In the genomic region with DNA sequence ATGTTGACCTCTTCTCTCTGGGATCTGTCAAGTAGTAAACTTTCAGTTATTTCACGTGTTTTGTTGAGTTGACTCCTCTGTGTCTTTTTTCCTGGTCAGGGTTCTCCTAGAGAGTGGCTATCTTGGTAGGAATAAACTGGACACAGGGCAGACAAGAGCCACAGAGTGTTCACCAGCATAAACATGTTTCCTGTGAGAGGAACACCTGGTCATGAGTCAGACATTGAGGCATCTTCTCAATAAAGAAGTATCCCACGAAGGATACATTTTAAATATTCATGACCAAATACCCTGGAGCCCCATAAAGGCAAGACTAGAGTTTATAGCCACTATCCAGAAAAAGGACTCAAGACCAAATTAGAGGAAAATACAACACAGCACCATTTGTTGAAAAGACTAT, we compare ENCODE assay signal across 30 cellular contexts.
DNase-seq lines count a peak whose midpoint lies in the region; ATAC-seq and TF ChIP-seq lines count a peak whose summit lies in the region.
"Had no signal": no experiment of that assay in that cellular context is flagged by ENCODE, and none has a peak within 500 bp of the region (broad histone marks: within the 10 kb centered on the region; RNA-seq: fewer than 3 reads in every experiment).

No MANE protein-coding gene starts in this region.

- H3K27me3 ChIP-seq in foreskin keratinocyte (no peaks in the 10 kb centered on the region), ascending aorta (no peaks in the 10 kb centered on the region)
- H3K27me3 ChIP-seq: BE2C; BLaER1; BLaER1 treated with 17β-estradiol and CSF1 and Interleukin-3, amounts not matched to agents 10 nM and 100 nM had no signal

- peak; percentile 3 for DNase-seq in HT1080 (ENCODE audit: low read depth)
- DNase-seq in LHCN-M2 (ENCODE audit: low read depth), result peak; percentile 3
- peak in 1 of 2 donors; percentile 24 for DNase-seq in foreskin keratinocyte
- no peak for DNase-seq in ascending aorta (ENCODE audit: low spot score in 2 of 2)
- DNase-seq: 8988T; ACHN; AML-193; BE2C; C1 segment of cervical spinal cord; Caco-2; Calu3; CD4-positive, alpha-beta memory T cell; CD4-positive, alpha-beta T cell; CD4-positive, CD25-positive, alpha-beta regulatory T cell; CD8-positive, alpha-beta memory T cell; CD8-positive, alpha-beta T cell; COR-L47; DMS 273 treated with DMSO at 0.1 percent for 48 hours; DMS153; DMS53; DMS79; DMS79 treated with DMSO at 0.1 percent for 48 hours; DND-41 had no signal

- peak overlapping the region; percentile 33 for H3K27ac ChIP-seq in foreskin keratinocyte
- H3K27ac ChIP-seq in ascending aorta, result no peak overlapping the region
- H3K27ac ChIP-seq: 22Rv1, A549, BLaER1, C4-2B had no signal

- H3K9me3 ChIP-seq in ascending aorta, result peaks cover 0 to 6% of the 10 kb centered on the region in 2 donors
- H3K9me3 ChIP-seq: A549, BE2C, Caco-2 had no signal

- TF ChIP-seq CTCF in foreskin keratinocyte (conservative IDR thresholded peaks at IDR 0.05) (no peak), ascending aorta (IDR thresholded peaks at IDR 0.05) (no peak)

- no peaks in the 10 kb centered on the region for H3K36me3 ChIP-seq in ascending aorta
- H3K36me3 ChIP-seq: BE2C; BLaER1; BLaER1 treated with 17β-estradiol and CSF1 and Interleukin-3, amounts not matched to agents 10 nM and 100 nM had no signal

- ATAC-seq in foreskin keratinocyte, result peak; percentile 94
- no peak for ATAC-seq in GM21529 (IDR thresholded peaks at IDR 0.05; ENCODE audit: unreplicated experiment)
- ATAC-seq in HG03045 (IDR thresholded peaks at IDR 0.05; ENCODE audit: unreplicated experiment), result no peak
- ATAC-seq: A549; CD8-positive, alpha-beta T cell had no signal

- peaks cover 12% of the 10 kb centered on the region for H3K4me1 ChIP-seq in foreskin keratinocyte
- no peaks in the 10 kb centered on the region for H3K4me1 ChIP-seq in ascending aorta
- H3K4me1 ChIP-seq: A549, BE2C, BLaER1, Caco-2 had no signal

- intact Hi-C loops in ascending aorta (cut with DNase I), result no loop called here

- H3K4me3 ChIP-seq in ascending aorta, result no peak overlapping the region
- H3K4me3 ChIP-seq: A549; BLaER1; BLaER1 treated with 17β-estradiol and CSF1 and Interleukin-3, amounts not matched to agents 10 nM and 100 nM had no signal

Comparison
In these comparisons a context has a peak if more than half of its experiments do, and no peak if none do; other contexts are left out.
1. DNase-seq: peak in HT1080 (single experiment) and LHCN-M2 (single experiment); none in ascending aorta (0 of 2).